ENCODE assay signal across 8 cellular contexts in genomic region chr2:127591221-127591923, GRCh38. TPM values are rescaled to one million over a fixed set of nuclear protein-coding genes. Genes with fewer than 3 reads are reported as not detected.
DNase-seq lines count a peak whose midpoint lies in the region; ATAC-seq and TF ChIP-seq lines count a peak whose summit lies in the region.

No MANE protein-coding gene starts in this region.

- no peak overlapping the region for H2AK5ac ChIP-seq in neuronal stem cell (ENCODE audit: low read depth, low read length)

- H3K36me3 ChIP-seq in OCI-LY1 (ENCODE audit: insufficient read depth, low read length) = no peaks in the 10 kb centered on the region
- no peaks in the 10 kb centered on the region for H3K36me3 ChIP-seq in neuronal stem cell (replicated peaks in 1 of 2; ENCODE audit: control insufficient read depth in 2 of 2, insufficient read depth in 2 of 2, low read length in 2 of 2)

- H3K4me3 ChIP-seq in GM12865 (ENCODE audit: low read depth, low read length) = no peak overlapping the region
- H3K4me3 ChIP-seq in OCI-LY1 (ENCODE audit: low read depth, low read length, poor library complexity, severe bottlenecking) = no peak overlapping the region
- H3K4me3 ChIP-seq in fibroblast of the aortic adventitia (ENCODE audit: low read depth, low read length) = no peak overlapping the region
- H3K4me3 ChIP-seq in neuronal stem cell (ENCODE audit: low read length in 2 of 2) = no peak overlapping the region

- H2BK12ac ChIP-seq in neuronal stem cell (ENCODE audit: low read length) = no peak overlapping the region

- no peaks in the 10 kb centered on the region for H3K79me2 ChIP-seq in OCI-LY1 (ENCODE audit: insufficient read depth, low read length)

- no peaks in the 10 kb centered on the region for H3K27me3 ChIP-seq in OCI-LY1 (ENCODE audit: insufficient read depth, low read length)
- H3K27me3 ChIP-seq in neuronal stem cell (ENCODE audit: control insufficient read depth in 3 of 3, insufficient read depth in 3 of 3, low read depth in 1 of 3, low read length in 3 of 3) = no peaks in the 10 kb centered on the region

- H3K9me3 ChIP-seq in OCI-LY1 (ENCODE audit: low read length) = no peaks in the 10 kb centered on the region
- H3K9me3 ChIP-seq in neuronal stem cell (replicated peaks in 1 of 2; ENCODE audit: control insufficient read depth in 2 of 2, insufficient read depth in 1 of 2, low read depth in 1 of 2, low read length in 2 of 2) = no peaks in the 10 kb centered on the region

- no peak overlapping the region for H3K18ac ChIP-seq in neuronal stem cell (ENCODE audit: low read length)

- no peaks in the 10 kb centered on the region for H3K79me1 ChIP-seq in neuronal stem cell (ENCODE audit: low read depth, low read length)

- no peak overlapping the region for H2BK5ac ChIP-seq in neuronal stem cell (ENCODE audit: low read length)

- no peak overlapping the region for H2BK15ac ChIP-seq in neuronal stem cell (ENCODE audit: low read length)

- H3K9ac ChIP-seq in OCI-LY1 (ENCODE audit: low read length) = no peak overlapping the region
- H3K9ac ChIP-seq in neuronal stem cell (ENCODE audit: low read depth, low read length, poor library complexity) = peak overlapping the region; percentile 50

- H3K4me2 ChIP-seq in OCI-LY1 (ENCODE audit: low read length) = no peak overlapping the region
- H3K4me2 ChIP-seq in neuronal stem cell (ENCODE audit: insufficient read depth, low read length, poor library complexity, severe bottlenecking) = no peak overlapping the region

- no peaks in the 10 kb centered on the region for H3F3A ChIP-seq in OCI-LY1 (ENCODE audit: insufficient read depth, low read length)

- H3K9me2 ChIP-seq in OCI-LY1 (ENCODE audit: low read depth, low read length) = no peaks in the 10 kb centered on the region

- no peaks in the 10 kb centered on the region for H4K20me1 ChIP-seq in OCI-LY1 (ENCODE audit: insufficient read depth, low read length)

- H2AFZ ChIP-seq in OCI-LY1 (ENCODE audit: low read length) = no peak overlapping the region
- peak overlapping the region; percentile 84 for H2AFZ ChIP-seq in neuronal stem cell (ENCODE audit: low read length)

- H3K27ac ChIP-seq in 22Rv1 (no peak overlapping the region), OCI-LY1 (ENCODE audit: low read depth, low read length, poor library complexity, severe bottlenecking) (no peak overlapping the region), neuronal stem cell (replicated peaks; ENCODE audit: low read length) (no peak overlapping the region)

- H2BK120ac ChIP-seq in neuronal stem cell (ENCODE audit: low read depth, low read length) = no peak overlapping the region

- no peak overlapping the region for H3K23ac ChIP-seq in neuronal stem cell (ENCODE audit: low read depth, low read length, poor library complexity)

- DNase-seq in GM12865 (ENCODE audit: low read depth) (peak; percentile 62), fibroblast of the aortic adventitia (ENCODE audit: low read depth) (peak; percentile 57), neuronal stem cell (ENCODE audit: low spot score) (peak; percentile 65), superior temporal gyrus (ENCODE audit: extremely low spot score) (peak; percentile 73)
- DNase-seq in activated T-cell treated with anti-CD3 and anti-CD28 coated beads, Interleukin-2, amount 50 U/mL, for 48 hours = peak; percentile 74 to 78

- ATAC-seq in HG03103 (IDR thresholded peaks at IDR 0.05; ENCODE audit: low read depth, unreplicated experiment) = peak; percentile 85

- WGBS in neuronal stem cell (ENCODE audit: extremely low coverage in 2 of 2, insufficient read length in 2 of 2, insufficient replicate concordance in 1 of 2), 2 donors = no CpG with 5 or more reads among the region's 10 CpGs

- H3K4me1 ChIP-seq in OCI-LY1 (ENCODE audit: insufficient read depth, low read length, severe bottlenecking) (no peaks in the 10 kb centered on the region), neuronal stem cell (ENCODE audit: control insufficient read depth in 2 of 2, insufficient read depth in 1 of 2, low read depth in 1 of 2, low read length in 2 of 2) (no peaks in the 10 kb centered on the region)

- no peak overlapping the region for H4K91ac ChIP-seq in neuronal stem cell (ENCODE audit: low read depth, low read length, poor library complexity)

- no peak overlapping the region for H4K8ac ChIP-seq in neuronal stem cell (ENCODE audit: low read depth, low read length)

- H3K4ac ChIP-seq in neuronal stem cell (ENCODE audit: low read length) = no peak overlapping the region

- no peak overlapping the region for H3K14ac ChIP-seq in neuronal stem cell (ENCODE audit: low read length)

- TF ChIP-seq CTCF in 22Rv1 (IDR thresholded peaks at IDR 0.05) (peak; percentile 80), GM12865 (IDR thresholded peaks at IDR 0.05; ENCODE audit: insufficient read depth, low read depth, low read length, missing control alignments) (peak; percentile 98), OCI-LY1 (IDR thresholded peaks at IDR 0.05; ENCODE audit: low read length) (peak; percentile 98), fibroblast of the aortic adventitia (IDR thresholded peaks at IDR 0.05; ENCODE audit: insufficient read depth, low read length) (peak; percentile 97)

RNA-seq across cellular contexts. Expression of gene GPR17, which starts 54.6 kb away (rescaled TPM):
- total RNA-seq in fibroblast of the aortic adventitia (ENCODE audit: low replicate concordance) = not detected in 2 replicates
- polyA plus RNA-seq in neuronal stem cell (2013, experiment 1 of 2) = 0.06 TPM
- polyA plus RNA-seq in neuronal stem cell (2013, experiment 2 of 2) = 0.04 TPM

RNA-seq across cellular contexts. Expression of gene MYO7B, which starts 55.9 kb away (rescaled TPM):
- total RNA-seq in fibroblast of the aortic adventitia (ENCODE audit: low replicate concordance) = 0.18 TPM in 1 of 2 replicates, not detected in the other
- polyA plus RNA-seq in neuronal stem cell (2013, experiment 1 of 2) = not detected
- 0.03 TPM for polyA plus RNA-seq in neuronal stem cell (2013, experiment 2 of 2)
